1 cellular context compared by ENCODE assay signal in genomic region chr3:57555738-57556458, GRCh38.
A peak's percentile ranks its signal among the peaks of the same experiment; 100 is the strongest.
TF ChIP-seq lines count a peak whose summit lies in the region.

PDE12 (plus strand) TSS chr3:57556274; CDS start chr3:57556380, 106 bp downstream.

TF ChIP-seq in HepG2, 621 proteins besides CTCF, POLR2A, EP300 and RAD21 (continued from another document and continues in another):
- no peak for TF ChIP-seq RFX1 (IDR thresholded peaks at IDR 0.05)
- no peak for TF ChIP-seq ARID3A (IDR thresholded peaks at IDR 0.05; ENCODE audit: low read depth, low read length)
- TF ChIP-seq ZSCAN21 (CRISPR knock-in tag; IDR thresholded peaks at IDR 0.05; ENCODE audit: borderline replicate concordance): peak; percentile 89; the same call in 1 of the 2 replicates
- 0 out of 2 replicates have a peak, but pooled peaks have one; percentile 29 for TF ChIP-seq ZBTB42 (CRISPR knock-in tag; IDR thresholded peaks at IDR 0.05)
- TF ChIP-seq HINFP (CRISPR knock-in tag; IDR thresholded peaks at IDR 0.05; ENCODE audit: low read depth): peak; percentile 85
- TF ChIP-seq ZNF143 (CRISPR knock-in tag; IDR thresholded peaks at IDR 0.05): no peak
- no peak for TF ChIP-seq SKIL (CRISPR knock-in tag; IDR thresholded peaks at IDR 0.05; ENCODE audit: borderline replicate concordance)
- 0 out of 2 replicates have a peak, but pooled peaks have one; percentile 52 for TF ChIP-seq ZNF343 (CRISPR knock-in tag; IDR thresholded peaks at IDR 0.05)
- TF ChIP-seq ZNF773 (CRISPR knock-in tag; IDR thresholded peaks at IDR 0.05; ENCODE audit: borderline replicate concordance): no peak; the same call in 1 of the 2 replicates
- no peak for TF ChIP-seq ZNF282 (IDR thresholded peaks at IDR 0.05; ENCODE audit: partially characterized antibody)
- peak; percentile 20; the same call in 1 of the 2 replicates for TF ChIP-seq SAFB2 (CRISPR knock-in tag; IDR thresholded peaks at IDR 0.05; ENCODE audit: borderline replicate concordance, low read depth)
- peak; percentile 65; the same call in 1 of the 2 replicates for TF ChIP-seq ZNF281 (CRISPR knock-in tag; IDR thresholded peaks at IDR 0.05; ENCODE audit: borderline replicate concordance)
- TF ChIP-seq ZNF20 (CRISPR knock-in tag; IDR thresholded peaks at IDR 0.05): 0 out of 2 replicates have a peak, but pooled peaks have one; percentile 64
- TF ChIP-seq ZNF235 (CRISPR knock-in tag; IDR thresholded peaks at IDR 0.05; ENCODE audit: borderline replicate concordance): peak; percentile 54; the same call in 1 of the 2 replicates
- peak; percentile 6; the same call in 1 of the 2 replicates for TF ChIP-seq ATF3 (CRISPR knock-in tag; IDR thresholded peaks at IDR 0.05)
- TF ChIP-seq THAP8 (CRISPR knock-in tag; IDR thresholded peaks at IDR 0.05; ENCODE audit: borderline replicate concordance): 0 out of 2 replicates have a peak, but pooled peaks have one; percentile 76
- TF ChIP-seq MAZ (IDR thresholded peaks at IDR 0.05; ENCODE audit: borderline replicate concordance, low read depth, low read length): peak; percentile 56; the same call in 1 of the 2 replicates
- TF ChIP-seq MAZ (CRISPR knock-in tag; IDR thresholded peaks at IDR 0.05; ENCODE audit: low read depth): peak; percentile 73
- 0 out of 2 replicates have a peak, but pooled peaks have one; percentile 83 for TF ChIP-seq ZNF674 (CRISPR knock-in tag; IDR thresholded peaks at IDR 0.05; ENCODE audit: low read depth)
- TF ChIP-seq MTA1 (CRISPR knock-in tag; IDR thresholded peaks at IDR 0.05; ENCODE audit: borderline replicate concordance): peak; percentile 35; the same call in 1 of the 2 replicates
- TF ChIP-seq ONECUT2 (CRISPR knock-in tag; IDR thresholded peaks at IDR 0.05): 0 out of 2 replicates have a peak, but pooled peaks have one; percentile 19
- TF ChIP-seq ZNF136 (CRISPR knock-in tag; IDR thresholded peaks at IDR 0.05; ENCODE audit: low read depth): no peak
- TF ChIP-seq GPBP1L1 (CRISPR knock-in tag; IDR thresholded peaks at IDR 0.05): no peak
- TF ChIP-seq ZBTB43 (CRISPR knock-in tag; conservative IDR thresholded peaks at IDR 0.05): no peak
- TF ChIP-seq TGIF2 (CRISPR knock-in tag; IDR thresholded peaks at IDR 0.05): peak; percentile 98
- no peak; the same call in 1 of the 2 replicates for TF ChIP-seq TIGD3 (CRISPR knock-in tag; IDR thresholded peaks at IDR 0.05; ENCODE audit: borderline replicate concordance)
- peak; percentile 67; the same call in 1 of the 2 replicates for TF ChIP-seq PAX8 (CRISPR knock-in tag; IDR thresholded peaks at IDR 0.05; ENCODE audit: borderline replicate concordance)
- TF ChIP-seq CENPBD1 (CRISPR knock-in tag; IDR thresholded peaks at IDR 0.05; ENCODE audit: borderline replicate concordance, low read depth): no peak
- TF ChIP-seq SNAI1 (CRISPR knock-in tag; IDR thresholded peaks at IDR 0.05; ENCODE audit: borderline replicate concordance): no peak
- peak; percentile 74; the same call in 1 of the 2 replicates for TF ChIP-seq ZNF703 (CRISPR knock-in tag; IDR thresholded peaks at IDR 0.05; ENCODE audit: borderline replicate concordance)
- TF ChIP-seq ZNF766 (CRISPR knock-in tag; IDR thresholded peaks at IDR 0.05; ENCODE audit: borderline replicate concordance): peak; percentile 12; the same call in 1 of the 2 replicates
- no peak for TF ChIP-seq HNF4G (IDR thresholded peaks at IDR 0.05; ENCODE audit: borderline replicate concordance, low read depth, low read length)
- TF ChIP-seq HNF4G (CRISPR knock-in tag; IDR thresholded peaks at IDR 0.05; ENCODE audit: borderline replicate concordance, low read depth): no peak
- no peak for TF ChIP-seq ZNF367 (CRISPR knock-in tag; IDR thresholded peaks at IDR 0.05; ENCODE audit: borderline replicate concordance)
- TF ChIP-seq ZNF678 (CRISPR knock-in tag; IDR thresholded peaks at IDR 0.05): no peak
- TF ChIP-seq DR1 (CRISPR knock-in tag; IDR thresholded peaks at IDR 0.05): peak; percentile 87; the same call in 1 of the 2 replicates
- TF ChIP-seq ZFP36L2 (CRISPR knock-in tag; IDR thresholded peaks at IDR 0.05): no peak
- no peak for TF ChIP-seq NONO (IDR thresholded peaks at IDR 0.05)
- TF ChIP-seq NONO (CRISPR knock-in tag; conservative IDR thresholded peaks at IDR 0.05): peak; percentile 96
- peak; percentile 62; the same call in 1 of the 2 replicates for TF ChIP-seq GFI1 (CRISPR knock-in tag; IDR thresholded peaks at IDR 0.05; ENCODE audit: borderline replicate concordance)
- TF ChIP-seq CERS6 (CRISPR knock-in tag; IDR thresholded peaks at IDR 0.05): no peak
- TF ChIP-seq LCORL (IDR thresholded peaks at IDR 0.05): no peak
- TF ChIP-seq LCORL (CRISPR knock-in tag; IDR thresholded peaks at IDR 0.05): peak; percentile 62; the same call in 1 of the 2 replicates
- no peak; the same call in 1 of the 2 replicates for TF ChIP-seq SOX13 (IDR thresholded peaks at IDR 0.05)
- TF ChIP-seq SOX13 (CRISPR knock-in tag; conservative IDR thresholded peaks at IDR 0.05 in 1 of 2, IDR thresholded peaks at IDR 0.05 in 1 of 2): no peak
- no peak for TF ChIP-seq TAF15 (IDR thresholded peaks at IDR 0.05; ENCODE audit: low read depth, low read length, poor library complexity, severe bottlenecking)
- TF ChIP-seq ZNF724P (CRISPR knock-in tag; IDR thresholded peaks at IDR 0.05; ENCODE audit: borderline replicate concordance): peak; percentile 79; the same call in 1 of the 2 replicates
